Comparison of ENCODE assay signal across 8 cellular contexts in genomic region chr5:139637438-139638089, GRCh38. TPM values are rescaled to one million over a fixed set of nuclear protein-coding genes. Genes with fewer than 3 reads are reported as not detected.
DNase-seq lines count a peak whose midpoint lies in the region; ATAC-seq and TF ChIP-seq lines count a peak whose summit lies in the region.

No MANE protein-coding gene starts in this region.

- peak; percentile 32 for ATAC-seq in GM18907 (IDR thresholded peaks at IDR 0.05; ENCODE audit: unreplicated experiment)
- ATAC-seq in heart right ventricle, result peak; percentile 72 to 85 (median 78)
- no peak for ATAC-seq in HG03469 (IDR thresholded peaks at IDR 0.05; ENCODE audit: unreplicated experiment)

- no peak for TF ChIP-seq EP300 in ovary (IDR thresholded peaks at IDR 0.05)

- H3K4me1 ChIP-seq in heart right ventricle (peaks cover 19 to 62% (median 45%) of the 10 kb centered on the region in 9 donors), ovary (ENCODE audit: insufficient read depth) (peaks cover 8% of the 10 kb centered on the region)

- H3K27ac ChIP-seq in heart right ventricle, result peak overlapping the region; percentile 82 to 97 (median 92)
- H3K27ac ChIP-seq in ovary, result peak overlapping the region in 1 of 2 donors; percentile 43

- WGBS in heart right ventricle, 2 donors, result 1% methylated on average over 60 to 62 of the region's 62 CpGs
- WGBS in ovary, 3 donors, result 0 to 2% (median 1%) methylated on average over 36 to 62 of the region's 62 CpGs

- TF ChIP-seq POLR2A in ovary (IDR thresholded peaks at IDR 0.05), result peak; percentile 18

- TF ChIP-seq CTCF in heart right ventricle (IDR thresholded peaks at IDR 0.05) (peak in 5 of 9 donors; percentile 26 to 49 (median 36)), ovary (IDR thresholded peaks at IDR 0.05) (peak in 1 of 3 donors; percentile 26)

- H3K4me3 ChIP-seq in heart right ventricle (peak overlapping the region; percentile 33 to 65 (median 55)), ovary (peak overlapping the region; percentile 47)

- intact Hi-C loops in heart right ventricle (cut with DNase I), result loop anchor here in 9 of 10 donors (1.0 to 10.0 kb wide), 9 partner anchors 11 to 227 kb away; partner anchors contain the start of gene CXXC5 (in 2 of the 9)
- intact Hi-C loops in ovary (cut with DNase I), result loop anchor here in 3 of 4 donors (2.0 to 10.0 kb wide), 5 partner anchors 47 to 215 kb away; no protein-coding TSS in a partner anchor

- H3K9me3 ChIP-seq in heart right ventricle, result no peaks in the 10 kb centered on the region
- H3K9me3 ChIP-seq in ovary, result no peaks in the 10 kb centered on the region

- peaks cover 0 to 4% (median 0%) of the 10 kb centered on the region in 9 donors for H3K36me3 ChIP-seq in heart right ventricle
- no peaks in the 10 kb centered on the region for H3K36me3 ChIP-seq in ovary

- H3K27me3 ChIP-seq in heart right ventricle, result no peaks in the 10 kb centered on the region
- no peaks in the 10 kb centered on the region for H3K27me3 ChIP-seq in ovary

- DNase-seq in Ammon's horn (ENCODE audit: low spot score) (peak; percentile 78), HuH-7.5 (ENCODE audit: low spot score) (peak; percentile 91), anterior cingulate cortex (lab: John Stamatoyannopoulos, UW) (peak in 50 of 58 donors; percentile 7 to 87 (median 74)), heart right ventricle (peak; percentile 88 to 90), ovary (peak; percentile 64 to 84 (median 81))

TF ChIP-seq in PFSK-1, 5 proteins besides CTCF, POLR2A, EP300 and RAD21:
- TF ChIP-seq POLR2AphosphoS5 (IDR thresholded peaks at IDR 0.05; ENCODE audit: low read depth, low read length) (peak; percentile 51; the same call in 1 of the 2 replicates), TAF1 (IDR thresholded peaks at IDR 0.05; ENCODE audit: borderline replicate concordance, insufficient read depth, low read length) (no peak), SIN3A (IDR thresholded peaks at IDR 0.05; ENCODE audit: borderline replicate concordance, insufficient read depth, low read length) (0 out of 2 replicates have a peak, but pooled peaks have one; percentile 8)

RNA-seq across cellular contexts. Expression of gene CXXC5, which starts 10.6 kb away (rescaled TPM):
- 145 TPM for polyA plus RNA-seq in PFSK-1 (2012; ENCODE audit: insufficient read length, low read depth)
- 10 to 100 TPM; 30.7 to 51.6 (median 37.9) TPM for total RNA-seq in heart right ventricle
- polyA plus RNA-seq in heart right ventricle, result 10 to 100 TPM; 28.7 to 31.4 TPM
- 10 to 100 TPM in 2 of 7 donors, 1 to 10 TPM in 5; 4.4 to 35.7 (median 8.7) TPM for total RNA-seq in ovary
- 10 to 100 TPM in 1 of 2 donors, 1 to 10 TPM in 1; 7.0 to 28.2 TPM for polyA plus RNA-seq in ovary
